ENCODE assay signal across 15 cellular contexts in genomic region chr2:102297891-102298290, GRCh38. TPM values are rescaled to one million over a fixed set of nuclear protein-coding genes. Genes with fewer than 3 reads are reported as not detected.
A peak's percentile ranks its signal among the peaks of the same experiment; 100 is the strongest.
DNase-seq lines count a peak whose midpoint lies in the region; ATAC-seq and TF ChIP-seq lines count a peak whose summit lies in the region.
"Had no signal": no experiment of that assay in that cellular context is flagged by ENCODE, and none has a peak within 500 bp of the region (broad histone marks: within the 10 kb centered on the region; RNA-seq: fewer than 3 reads in every experiment).

No MANE protein-coding gene starts in this region.

- TF ChIP-seq CTCF in IMR-90 (conservative IDR thresholded peaks at IDR 0.05; ENCODE audit: low read depth, low read length) (no peak), choroid plexus epithelial cell (conservative IDR thresholded peaks at IDR 0.05; ENCODE audit: low read depth, low read length) (no peak), transverse colon (IDR thresholded peaks at IDR 0.05) (no peak)

- DNase-seq in IMR-90 (no peak), OCI-M1 (lab: John Stamatoyannopoulos, UW) (peak; percentile 69), choroid plexus epithelial cell (ENCODE audit: low read depth) (peak; percentile 51), iris pigment epithelial cell (ENCODE audit: low read depth) (peak; percentile 9), transverse colon (no peak), kidney tubule cell (ENCODE audit: low spot score) (no peak)
- DNase-seq: BE2C; CD4-positive, alpha-beta memory T cell; DMS79 treated with DMSO at 0.1 percent for 48 hours; EL; GM23248 had no signal

- H3K4me3 ChIP-seq in IMR-90 (ENCODE audit: insufficient read depth, low read depth, low read length), result no peak overlapping the region
- H3K4me3 ChIP-seq in choroid plexus epithelial cell (ENCODE audit: low read depth, low read length), result no peak overlapping the region
- no peak overlapping the region for H3K4me3 ChIP-seq in transverse colon
- H3K4me3 ChIP-seq: A549, GM23248 had no signal

- no peak overlapping the region for H2BK15ac ChIP-seq in IMR-90 (ENCODE audit: low read depth, low read length)

- H3K27me3 ChIP-seq in IMR-90 (ENCODE audit: control insufficient read depth, insufficient read depth, low read length) (no peaks in the 10 kb centered on the region), transverse colon (peaks cover 43% of the 10 kb centered on the region)
- H3K27me3 ChIP-seq: BE2C had no signal

- H3K4me1 ChIP-seq in IMR-90 (ENCODE audit: control insufficient read depth, insufficient read depth, low read length) (peaks cover 6% of the 10 kb centered on the region; the same call in 1 of the 2 replicates), transverse colon (peaks cover 0 to 6% (median 0%) of the 10 kb centered on the region in 4 donors)
- H3K4me1 ChIP-seq: A549, BE2C had no signal

- H2AK9ac ChIP-seq in IMR-90 (replicated peaks; ENCODE audit: low read depth, low read length, poor library complexity), result no peak overlapping the region

- no peak overlapping the region for H3K23ac ChIP-seq in IMR-90 (ENCODE audit: low read depth, low read length)

- no peaks in the 10 kb centered on the region for H3K79me1 ChIP-seq in IMR-90 (ENCODE audit: low read depth in 1 of 2, low read length in 2 of 2)

- no peak overlapping the region for H4K91ac ChIP-seq in IMR-90 (ENCODE audit: insufficient read depth, low read depth, low read length)

- no peak for TF ChIP-seq POLR2A in IMR-90 (IDR thresholded peaks at IDR 0.05; ENCODE audit: low read depth, low read length)
- no peak for TF ChIP-seq POLR2A in transverse colon (IDR thresholded peaks at IDR 0.05)

- H3K9me1 ChIP-seq in IMR-90 (ENCODE audit: insufficient read depth, low read length), result peaks cover 3% of the 10 kb centered on the region

- no peak overlapping the region for H2AFZ ChIP-seq in IMR-90 (replicated peaks; ENCODE audit: low read length, poor library complexity)
- H2AFZ ChIP-seq: GM23248 had no signal

- no peak overlapping the region for H3K18ac ChIP-seq in IMR-90 (ENCODE audit: low read depth, low read length)

- CTCF ChIA-PET in IMR-90 (lab: Yijun Ruan, JAX), result no interaction called here

- no peak overlapping the region for H4K8ac ChIP-seq in IMR-90 (ENCODE audit: low read depth in 2 of 2, low read length in 2 of 2)

- H3K9me3 ChIP-seq in IMR-90 (ENCODE audit: control insufficient read depth, insufficient read depth, low read length) (no peaks in the 10 kb centered on the region), transverse colon (no peaks in the 10 kb centered on the region)
- H3K9me3 ChIP-seq: A549, BE2C had no signal

- no peak overlapping the region for H3K4me2 ChIP-seq in IMR-90 (ENCODE audit: low read depth, low read length)
- H3K4me2 ChIP-seq: A549 had no signal

- no peaks in the 10 kb centered on the region for H4K20me1 ChIP-seq in IMR-90 (ENCODE audit: insufficient read depth, low read length)

- no peak overlapping the region for H2BK5ac ChIP-seq in IMR-90 (ENCODE audit: low read depth, low read length, poor library complexity, severe bottlenecking)

- H3K9ac ChIP-seq in IMR-90 (ENCODE audit: low read depth, low read length), result no peak overlapping the region
- H3K9ac ChIP-seq: GM23248 had no signal

- dilution Hi-C loops in IMR-90 (cut with HindIII; ENCODE audit: low sequenced_read_pairs, unreplicated experiment), result no loop called here

- TF ChIP-seq RAD21 in IMR-90 (IDR thresholded peaks at IDR 0.05; ENCODE audit: low read length), result no peak

- ATAC-seq in IMR-90 (ENCODE audit: low read depth), result no peak
- ATAC-seq in GM19455 (IDR thresholded peaks at IDR 0.05; ENCODE audit: unreplicated experiment), result no peak
- ATAC-seq: A549 had no signal

- no peak overlapping the region for H2AK5ac ChIP-seq in IMR-90 (ENCODE audit: low read depth, low read length)

- no peak overlapping the region for H3K4ac ChIP-seq in IMR-90 (ENCODE audit: low read depth, low read length)

- H2BK120ac ChIP-seq in IMR-90 (ENCODE audit: low read depth, low read length), result no peak overlapping the region

- no peak for TF ChIP-seq EP300 in transverse colon (IDR thresholded peaks at IDR 0.05; ENCODE audit: low read depth)

- 100% methylated on average over 1 of the region's 3 CpGs; no CpG with 5 or more reads in 1 of the 2 experiments for whole genome bisulfite sequencing in IMR-90 (ENCODE audit: extremely low coverage in 2 of 2, insufficient read length in 1 of 2), 2 experiments
- 75 to 81% methylated on average over 3 of the region's 3 CpGs for WGBS in transverse colon (ENCODE audit: low coverage in 1 of 2), 2 donors

- H3K56ac ChIP-seq in IMR-90 (ENCODE audit: extremely low read depth, insufficient read depth, low read length), result no peak overlapping the region

- intact Hi-C loops in IMR-90 (cut with micrococcal nuclease), result no loop called here
- intact Hi-C loops in transverse colon (cut with DNase I; ENCODE audit: low total_unique reads), result no loop called here

- no peak overlapping the region for H2BK20ac ChIP-seq in IMR-90 (ENCODE audit: low read depth, low read length)

- H3K36me3 ChIP-seq in IMR-90 (ENCODE audit: control insufficient read depth, insufficient read depth, low read length) (no peaks in the 10 kb centered on the region), transverse colon (no peaks in the 10 kb centered on the region)
- H3K36me3 ChIP-seq: BE2C had no signal

- H3K14ac ChIP-seq in IMR-90 (replicated peaks; ENCODE audit: low read depth, low read length), result no peak overlapping the region; the same call in 1 of the 2 replicates

- POLR2A ChIA-PET in IMR-90 (lab: Charles Lee; ENCODE audit: unreplicated experiment), result no interaction called here

- in situ Hi-C loops in IMR-90 (cut with MboI; ENCODE audit: low sequenced_read_pairs), result no loop called here
- in situ Hi-C loops in transverse colon (cut with MboI; ENCODE audit: low pct_ligation_motif_present in 1 of 4, low pct_unique_long_range_greater_than_20kb in 1 of 4, low sequenced_read_pairs in 3 of 4), result no loop called here

- no TSS peak for BruUV-seq in IMR-90 (replicated peaks; lab: Mats Ljungman, UMichigan)

- no peak overlapping the region for H4K5ac ChIP-seq in IMR-90 (ENCODE audit: low read depth, low read length)

- H3K27ac ChIP-seq in IMR-90 (ENCODE audit: insufficient read depth, low read length), result no peak overlapping the region
- H3K27ac ChIP-seq in transverse colon, result no peak overlapping the region
- H3K27ac ChIP-seq: A549, C4-2B, GM23248, HL-60 had no signal

TF ChIP-seq in IMR-90, 13 proteins besides CTCF, POLR2A, EP300 and RAD21:
- TF ChIP-seq FOS (IDR thresholded peaks at IDR 0.05; ENCODE audit: low read depth, low read length), result no peak
- no peak for TF ChIP-seq RFX5 (IDR thresholded peaks at IDR 0.05; ENCODE audit: low read depth, low read length)
- TF ChIP-seq CEBPB (IDR thresholded peaks at IDR 0.05; ENCODE audit: low read depth, low read length), result peak; percentile 19; the same call in 1 of the 2 replicates
- TF ChIP-seq MAZ (IDR thresholded peaks at IDR 0.05; ENCODE audit: borderline replicate concordance, low read depth, low read length), result no peak
- TF ChIP-seq NFE2L2 (IDR thresholded peaks at IDR 0.05; ENCODE audit: low read depth, low read length), result no peak
- TF ChIP-seq BHLHE40 (IDR thresholded peaks at IDR 0.05; ENCODE audit: low read depth, low read length), result peak; percentile 18; the same call in 1 of the 2 replicates

RNA-seq across cellular contexts. Expression of gene IL1RL1, which starts 13.5 kb away (rescaled TPM):
- total RNA-seq in IMR-90 (2012; rRNA removed) (under 0.01 TPM in 2 replicates), transverse colon (10 to 100 TPM in 2 of 4 donors, 1 to 10 TPM in 1, under 1 TPM in 1; 0.40 to 57.2 (median 11.7) TPM)
- 0.14 TPM in 1 of 2 replicates, not detected in the other for polyA plus RNA-seq in IMR-90 (2012; rRNA removed)
- 0.01 TPM in 1 of 2 replicates, not detected in the other for polyA plus RNA-seq in IMR-90 (2012; cell fraction: cytosol; rRNA removed)
- 0.02 and 0.21 TPM in 2 replicates for polyA plus RNA-seq in IMR-90 (2012; cell fraction: nucleus; rRNA removed; ENCODE audit: low replicate concordance)
- total RNA-seq: GM23248 had no signal

RNA-seq across cellular contexts. Expression of gene IL18R1, which starts 57.7 kb away (rescaled TPM):
- total RNA-seq in IMR-90 (2012; rRNA removed), result 0.18 and 0.28 TPM in 2 replicates
- polyA plus RNA-seq in IMR-90 (2012; rRNA removed), result 0.14 and 0.24 TPM in 2 replicates
- polyA plus RNA-seq in IMR-90 (2012; cell fraction: cytosol; rRNA removed), result 0.03 and 0.08 TPM in 2 replicates
- 0.09 and 0.46 TPM in 2 replicates for polyA plus RNA-seq in IMR-90 (2012; cell fraction: nucleus; rRNA removed; ENCODE audit: low replicate concordance)
- 1 to 10 TPM in 3 of 4 donors, under 1 TPM in 1; 0.75 to 6.0 (median 2.8) TPM for total RNA-seq in transverse colon

Comparison
In these comparisons a context has a peak if more than half of its experiments do, and no peak if none do; other contexts are left out.
1. DNase-seq: peak in OCI-M1 (single experiment), choroid plexus epithelial cell (single experiment) and iris pigment epithelial cell (single experiment); none in IMR-90 (single experiment), transverse colon (single experiment) and kidney tubule cell (single experiment).